ENCODE assay signal across 28 cellular contexts in genomic region chr2:198157314-198157713, GRCh38.
"Had no signal": no experiment of that assay in that cellular context is flagged by ENCODE, and none has a peak within 500 bp of the region (broad histone marks: within the 10 kb centered on the region; RNA-seq: fewer than 3 reads in every experiment).

No MANE protein-coding gene starts in this region.

- ATAC-seq: psoas muscle; right cardiac atrium; right lobe of liver; stimulated activated effector memory CD8-positive, alpha-beta T cell treated with anti-CD3 and anti-CD28 coated beads, Interleukin-12 subunit alpha, Interleukin-12 subunit beta, amount 100 ng/mL, for 72 hours; stimulated activated naive B cell treated with anti-CD40 and anti-IgM and Interleukin-4, amounts not matched to agents 10 μg/mL and 1 μg/mL and 100 μg/mL, for 72 hours had no signal

- DNase-seq: occipital lobe; ovary; posterior cingulate gyrus; psoas muscle; right cardiac atrium; right lobe of liver; sigmoid colon; small intestine; stimulated activated CD4-positive, alpha-beta T cell treated with anti-CD3 and anti-CD28 coated beads, Interleukin-15, amount 100 ng/mL, for 24 hours; stimulated activated CD4-positive, alpha-beta T cell treated with anti-CD3 and anti-CD28 coated beads, Interleukin-2, amount 100 ng/mL, for 24 hours; stimulated activated CD4-positive, alpha-beta T cell treated with anti-CD3 and anti-CD28 coated beads, Interleukin-2, amount 100 ng/mL, for 48 hours; stimulated activated CD4-positive, alpha-beta T cell treated with anti-CD3 and anti-CD28 coated beads, Interleukin-4, amount 100 ng/mL, for 24 hours; stimulated activated naive B cell treated with anti-CD40 and anti-IgM and Interleukin-4, amounts not matched to agents 10 μg/mL and 1 μg/mL and 100 μg/mL, for 72 hours; stimulated activated naive CD4-positive, alpha-beta T cell treated with Interleukin-2 at 50 U/mL for 16 hours; stomach; thyroid gland; trophoblast cell; upper lobe of left lung had no signal

- H3K4me2 ChIP-seq: neural progenitor cell had no signal

- H3K27ac ChIP-seq: neural progenitor cell, ovary, parathyroid adenoma, psoas muscle, right lobe of liver, sigmoid colon, stomach, thoracic aorta, thyroid gland, tibial nerve, upper lobe of left lung, vagina had no signal

- H3K4me3 Mint-ChIP-seq: nephron; neural progenitor cell; stimulated activated effector memory CD8-positive, alpha-beta T cell treated with anti-CD3 and anti-CD28 coated beads, Interleukin-12 subunit alpha, Interleukin-12 subunit beta, amount 100 ng/mL, for 72 hours; stimulated activated naive B cell treated with anti-CD40 and anti-IgM and Interleukin-4, amounts not matched to agents 10 μg/mL and 1 μg/mL and 100 μg/mL, for 72 hours; stimulated activated naive CD8-positive, alpha-beta T cell treated with anti-CD3 and anti-CD28 coated beads, Interleukin-15, Interleukin-2, amounts not matched to agents 100 ng/mL and 50 ng/mL, for 24 hours had no signal

- H3K4me1 ChIP-seq: neural progenitor cell, parathyroid adenoma, psoas muscle, right lobe of liver, sigmoid colon, stomach, thyroid gland, tibial nerve, upper lobe of left lung, vagina had no signal

- H3K36me3 Mint-ChIP-seq: neural progenitor cell; stimulated activated effector memory CD8-positive, alpha-beta T cell treated with anti-CD3 and anti-CD28 coated beads, Interleukin-12 subunit alpha, Interleukin-12 subunit beta, amount 100 ng/mL, for 72 hours; stimulated activated naive B cell treated with anti-CD40 and anti-IgM and Interleukin-4, amounts not matched to agents 10 μg/mL and 1 μg/mL and 100 μg/mL, for 72 hours had no signal

- H3K27me3 Mint-ChIP-seq: progenitor cell of endocrine pancreas; stimulated activated naive CD8-positive, alpha-beta T cell treated with anti-CD3 and anti-CD28 coated beads, Interleukin-15, Interleukin-2, amounts not matched to agents 100 ng/mL and 50 ng/mL, for 24 hours had no signal

- H3K4me1 Mint-ChIP-seq: nephron; neural progenitor cell; stimulated activated effector memory CD8-positive, alpha-beta T cell treated with anti-CD3 and anti-CD28 coated beads, Interleukin-12 subunit alpha, Interleukin-12 subunit beta, amount 100 ng/mL, for 72 hours; stimulated activated naive B cell treated with anti-CD40 and anti-IgM and Interleukin-4, amounts not matched to agents 10 μg/mL and 1 μg/mL and 100 μg/mL, for 72 hours had no signal

- H3K36me3 ChIP-seq: neural progenitor cell, ovary, right lobe of liver, sigmoid colon, stomach, thoracic aorta, thyroid gland, upper lobe of left lung, vagina had no signal

- H3K27ac Mint-ChIP-seq: nephron; neural progenitor cell; progenitor cell of endocrine pancreas; stimulated activated effector memory CD8-positive, alpha-beta T cell treated with anti-CD3 and anti-CD28 coated beads, Interleukin-12 subunit alpha, Interleukin-12 subunit beta, amount 100 ng/mL, for 72 hours; stimulated activated naive B cell treated with anti-CD40 and anti-IgM and Interleukin-4, amounts not matched to agents 10 μg/mL and 1 μg/mL and 100 μg/mL, for 72 hours; stimulated activated naive CD8-positive, alpha-beta T cell treated with anti-CD3 and anti-CD28 coated beads, Interleukin-15, Interleukin-2, amounts not matched to agents 100 ng/mL and 50 ng/mL, for 24 hours had no signal

- H3K27me3 ChIP-seq: neural progenitor cell, ovary, right lobe of liver, sigmoid colon, stomach, thyroid gland, tibial nerve, upper lobe of left lung, vagina had no signal

- H3K9me3 ChIP-seq: psoas muscle, right lobe of liver, sigmoid colon, thoracic aorta, thyroid gland, vagina had no signal

- H3K4me3 ChIP-seq: neural progenitor cell, ovary, psoas muscle, right lobe of liver, sigmoid colon, stomach, thoracic aorta, thyroid gland, tibial nerve, upper lobe of left lung, vagina had no signal

- FAIRE-seq: small intestine, urothelium cell line had no signal
